In genomic region chr3:54776601-54777000, GRCh38 we compare ENCODE assay signal across 25 cellular contexts.
DNase-seq lines count a peak whose midpoint lies in the region; FAIRE-seq and TF ChIP-seq lines count a peak whose summit lies in the region.
"Had no signal": no experiment of that assay in that cellular context is flagged by ENCODE, and none has a peak within 500 bp of the region (broad histone marks: within the 10 kb centered on the region; RNA-seq: fewer than 3 reads in every experiment).

No MANE protein-coding gene starts in this region.

- H3K4me1 Mint-ChIP-seq in astrocyte (ENCODE audit: low read depth, unreplicated experiment) (peaks cover 15% of the 10 kb centered on the region), neural progenitor cell (peaks cover 23% of the 10 kb centered on the region)
- H3K4me1 Mint-ChIP-seq in activated CD4-positive, alpha-beta T cell treated with anti-CD3 and anti-CD28 coated beads, Interleukin-2, amount 10 ng/mL, durations not matched to agents 7 days and 5 days: no peaks in the 10 kb centered on the region
- H3K4me1 Mint-ChIP-seq in CD4-positive, alpha-beta memory T cell: no peaks in the 10 kb centered on the region
- H3K4me1 Mint-ChIP-seq: B cell; CD8-positive, alpha-beta memory T cell had no signal

- no peak for FAIRE-seq in astrocyte (lab: Jason Lieb, UNC)
- FAIRE-seq: A549, GM12878, GM12892, GM18507 had no signal

- CTCF ChIA-PET in activated CD4-positive, alpha-beta T cell treated with anti-CD3 and anti-CD28 coated beads, Interleukin-2, amount 10 ng/mL, durations not matched to agents 7 days and 5 days (lab: Charles Lee): no interaction called here
- CTCF ChIA-PET in CD4-positive, alpha-beta memory T cell (lab: Charles Lee; ENCODE audit: partially characterized antibody): no interaction called here

- no peak overlapping the region for H2AK5ac ChIP-seq in trophoblast cell (ENCODE audit: low read length)

- no peaks in the 10 kb centered on the region for H3K4me1 ChIP-seq in astrocyte (ENCODE audit: insufficient read depth, low read length)
- peaks cover 16% of the 10 kb centered on the region for H3K4me1 ChIP-seq in neural progenitor cell
- H3K4me1 ChIP-seq in trophoblast cell (ENCODE audit: control insufficient read depth in 1 of 2, insufficient read depth in 2 of 2, low read length in 2 of 2): peaks cover 1 to 12% of the 10 kb centered on the region in 2 experiments
- H3K4me1 ChIP-seq in CD4-positive, alpha-beta memory T cell (ENCODE audit: insufficient read depth, low read length): no peaks in the 10 kb centered on the region
- H3K4me1 ChIP-seq: A549; BLaER1 treated with 17β-estradiol and CSF1 and Interleukin-3, amounts not matched to agents 10 nM and 100 nM had no signal

- peaks cover 4% of the 10 kb centered on the region for H3F3A ChIP-seq in neural progenitor cell (ENCODE audit: low read depth)

- no peak overlapping the region for H3K27ac ChIP-seq in astrocyte (ENCODE audit: low read depth, low read length)
- no peak overlapping the region for H3K27ac ChIP-seq in neural progenitor cell
- H3K27ac ChIP-seq in trophoblast cell (ENCODE audit: low read depth, low read length): no peak overlapping the region
- H3K27ac ChIP-seq in CD4-positive, alpha-beta memory T cell (ENCODE audit: low read depth, low read length): no peak overlapping the region
- H3K27ac ChIP-seq: 22Rv1; A549; BLaER1 treated with 17β-estradiol and CSF1 and Interleukin-3, amounts not matched to agents 10 nM and 100 nM; C4-2B had no signal

- no peaks in the 10 kb centered on the region for H3K79me1 ChIP-seq in trophoblast cell (ENCODE audit: low read length)

- no peak overlapping the region for H3K18ac ChIP-seq in trophoblast cell (ENCODE audit: low read length)

- no peak overlapping the region for H4K12ac ChIP-seq in trophoblast cell (ENCODE audit: low read depth, low read length)

- no CpG with 5 or more reads among the region's 2 CpGs for WGBS in trophoblast cell (ENCODE audit: extremely low coverage, insufficient coverage, insufficient read length)

- H3K9me3 ChIP-seq in astrocyte (ENCODE audit: insufficient read depth, low read depth, low read length) (no peaks in the 10 kb centered on the region), neural progenitor cell (ENCODE audit: low read depth) (no peaks in the 10 kb centered on the region), trophoblast cell (ENCODE audit: insufficient read depth, low read depth, low read length) (no peaks in the 10 kb centered on the region)
- no peaks in the 10 kb centered on the region for H3K9me3 ChIP-seq in CD4-positive, alpha-beta memory T cell (ENCODE audit: control insufficient read depth in 1 of 2, low read length in 2 of 2)
- H3K9me3 ChIP-seq: A549; BLaER1 treated with 17β-estradiol and CSF1 and Interleukin-3, amounts not matched to agents 10 nM and 100 nM had no signal

- H3K27ac Mint-ChIP-seq in astrocyte (ENCODE audit: unreplicated experiment) (peak overlapping the region; percentile 10), neural progenitor cell (peak overlapping the region; percentile 23)
- no peak overlapping the region for H3K27ac Mint-ChIP-seq in activated CD4-positive, alpha-beta T cell treated with anti-CD3 and anti-CD28 coated beads, Interleukin-2, amount 10 ng/mL, durations not matched to agents 7 days and 5 days
- no peak overlapping the region for H3K27ac Mint-ChIP-seq in CD4-positive, alpha-beta memory T cell
- H3K27ac Mint-ChIP-seq: B cell; CD4-positive, alpha-beta T cell; CD8-positive, alpha-beta memory T cell had no signal

- H3K4me2 ChIP-seq in astrocyte (ENCODE audit: low read length) (no peak overlapping the region), neural progenitor cell (no peak overlapping the region), trophoblast cell (ENCODE audit: low read length) (no peak overlapping the region)
- H3K4me2 ChIP-seq: A549; BLaER1 treated with 17β-estradiol and CSF1 and Interleukin-3, amounts not matched to agents 10 nM and 100 nM had no signal

- H3K23ac ChIP-seq in trophoblast cell (ENCODE audit: low read length): no peak overlapping the region

- H3K27me3 Mint-ChIP-seq in astrocyte (ENCODE audit: low read depth, unreplicated experiment) (peaks cover 7% of the 10 kb centered on the region), neural progenitor cell (ENCODE audit: insufficient read depth, low read depth) (peaks cover 8% of the 10 kb centered on the region)
- H3K27me3 Mint-ChIP-seq in activated CD4-positive, alpha-beta T cell treated with anti-CD3 and anti-CD28 coated beads, Interleukin-2, amount 10 ng/mL, durations not matched to agents 7 days and 5 days: no peaks in the 10 kb centered on the region
- peaks cover 0 to 2% of the 10 kb centered on the region in 2 donors for H3K27me3 Mint-ChIP-seq in CD4-positive, alpha-beta memory T cell
- H3K27me3 Mint-ChIP-seq: B cell; CD4-positive, alpha-beta T cell; CD8-positive, alpha-beta memory T cell had no signal

- no peak overlapping the region for H4K91ac ChIP-seq in trophoblast cell (ENCODE audit: low read depth, low read length)

- H3K36me3 ChIP-seq in astrocyte (ENCODE audit: insufficient read depth, low read length) (no peaks in the 10 kb centered on the region), neural progenitor cell (no peaks in the 10 kb centered on the region), trophoblast cell (ENCODE audit: control insufficient read depth in 1 of 2, insufficient read depth in 2 of 2, low read length in 2 of 2) (no peaks in the 10 kb centered on the region)
- H3K36me3 ChIP-seq in CD4-positive, alpha-beta memory T cell (ENCODE audit: insufficient read depth, low read length): no peaks in the 10 kb centered on the region
- H3K36me3 ChIP-seq: BLaER1 treated with 17β-estradiol and CSF1 and Interleukin-3, amounts not matched to agents 10 nM and 100 nM had no signal

- H3K9ac ChIP-seq in astrocyte (ENCODE audit: low read length) (no peak overlapping the region), neural progenitor cell (no peak overlapping the region), trophoblast cell (ENCODE audit: low read length) (no peak overlapping the region)
- H3K9ac ChIP-seq: BLaER1 treated with 17β-estradiol and CSF1 and Interleukin-3, amounts not matched to agents 10 nM and 100 nM had no signal

- H4K8ac ChIP-seq in trophoblast cell (ENCODE audit: low read depth, low read length): no peak overlapping the region

- peak overlapping the region; percentile 15 for H2BK12ac ChIP-seq in trophoblast cell (ENCODE audit: low read length)

- DNase-seq in astrocyte (ENCODE audit: low read depth) (no peak), neural progenitor cell (ENCODE audit: low spot score) (no peak), trophoblast cell (no peak), NK-92 (lab: John Stamatoyannopoulos, UW; ENCODE audit: unreplicated experiment) (no peak)
- no peak for DNase-seq in activated CD4-positive, alpha-beta T cell treated with anti-CD3 and anti-CD28 coated beads, Interleukin-2, amount 10 ng/mL, durations not matched to agents 7 days and 5 days
- no peak for DNase-seq in CD4-positive, alpha-beta memory T cell
- DNase-seq: AML-193; CD4-positive, alpha-beta T cell; CD8-positive, alpha-beta memory T cell; COR-L47; DMS 273 treated with DMSO at 0.1 percent for 48 hours; DMS153; DMS53; DMS79; DND-41; EL; GDM1 had no signal

- H4K20me1 ChIP-seq in astrocyte (ENCODE audit: insufficient read depth, low read length) (no peaks in the 10 kb centered on the region), neural progenitor cell (ENCODE audit: low read depth) (no peaks in the 10 kb centered on the region)
- H4K20me1 ChIP-seq: BLaER1 treated with 17β-estradiol and CSF1 and Interleukin-3, amounts not matched to agents 10 nM and 100 nM had no signal

- H3K9me3 Mint-ChIP-seq in astrocyte (ENCODE audit: unreplicated experiment) (no peaks in the 10 kb centered on the region), neural progenitor cell (peaks cover 10% of the 10 kb centered on the region)
- no peaks in the 10 kb centered on the region for H3K9me3 Mint-ChIP-seq in activated CD4-positive, alpha-beta T cell treated with anti-CD3 and anti-CD28 coated beads, Interleukin-2, amount 10 ng/mL, durations not matched to agents 7 days and 5 days
- peaks cover 0 to 6% (median under 1%) of the 10 kb centered on the region in 8 donors for H3K9me3 Mint-ChIP-seq in CD4-positive, alpha-beta memory T cell
- H3K9me3 Mint-ChIP-seq: CD4-positive, alpha-beta T cell had no signal

- POLR2A ChIA-PET in activated CD4-positive, alpha-beta T cell treated with anti-CD3 and anti-CD28 coated beads, Interleukin-2, amount 10 ng/mL, durations not matched to agents 7 days and 5 days (lab: Charles Lee): no interaction called here
- POLR2A ChIA-PET in CD4-positive, alpha-beta memory T cell (lab: Charles Lee; ENCODE audit: partially characterized antibody): no interaction called here

- H2AFZ ChIP-seq in astrocyte (ENCODE audit: low read depth, low read length): no peak overlapping the region
- H2AFZ ChIP-seq in neural progenitor cell (replicated peaks): no peak overlapping the region
- H2AFZ ChIP-seq in trophoblast cell (ENCODE audit: insufficient read depth, low read length, poor library complexity): no peak overlapping the region

- no peak overlapping the region for H2BK120ac ChIP-seq in trophoblast cell (ENCODE audit: insufficient read depth, low read length, poor library complexity)

- H3K79me2 ChIP-seq in astrocyte (ENCODE audit: insufficient read depth, low read length) (no peaks in the 10 kb centered on the region), neural progenitor cell (ENCODE audit: low read depth) (no peaks in the 10 kb centered on the region), trophoblast cell (ENCODE audit: control insufficient read depth, insufficient read depth, low read length, poor library complexity) (no peaks in the 10 kb centered on the region)

- H3K27me3 ChIP-seq in astrocyte (ENCODE audit: insufficient read depth, low read length) (peaks cover under 1% of the 10 kb centered on the region), neural progenitor cell (no peaks in the 10 kb centered on the region), trophoblast cell (ENCODE audit: insufficient read depth, low read length) (no peaks in the 10 kb centered on the region)
- H3K27me3 ChIP-seq in CD4-positive, alpha-beta memory T cell (ENCODE audit: insufficient read depth, low read length): no peaks in the 10 kb centered on the region
- H3K27me3 ChIP-seq: BLaER1 treated with 17β-estradiol and CSF1 and Interleukin-3, amounts not matched to agents 10 nM and 100 nM had no signal

- no peak overlapping the region for H3K4me3 ChIP-seq in astrocyte (ENCODE audit: insufficient read depth, low read depth, low read length)
- H3K4me3 ChIP-seq in neural progenitor cell: no peak overlapping the region
- no peak overlapping the region for H3K4me3 ChIP-seq in trophoblast cell (ENCODE audit: low read depth, low read length)
- H3K4me3 ChIP-seq in CD4-positive, alpha-beta memory T cell (ENCODE audit: low read length in 2 of 2): no peak overlapping the region
- H3K4me3 ChIP-seq: A549; BLaER1 treated with 17β-estradiol and CSF1 and Interleukin-3, amounts not matched to agents 10 nM and 100 nM; GM12878 had no signal

- H3K14ac ChIP-seq in trophoblast cell (ENCODE audit: low read length): no peak overlapping the region

- no peak overlapping the region for H2BK5ac ChIP-seq in trophoblast cell (ENCODE audit: low read depth, low read length, poor library complexity)

- no peak overlapping the region for H3K4ac ChIP-seq in trophoblast cell (ENCODE audit: low read depth, low read length)

- H3K36me3 Mint-ChIP-seq in astrocyte (ENCODE audit: low read depth, unreplicated experiment) (no peaks in the 10 kb centered on the region), neural progenitor cell (no peaks in the 10 kb centered on the region)
- H3K36me3 Mint-ChIP-seq in activated CD4-positive, alpha-beta T cell treated with anti-CD3 and anti-CD28 coated beads, Interleukin-2, amount 10 ng/mL, durations not matched to agents 7 days and 5 days (ENCODE audit: low read depth): no peaks in the 10 kb centered on the region
- H3K36me3 Mint-ChIP-seq in CD4-positive, alpha-beta memory T cell: no peaks in the 10 kb centered on the region
- H3K36me3 Mint-ChIP-seq: CD8-positive, alpha-beta memory T cell had no signal

- no peak overlapping the region for H3K4me3 Mint-ChIP-seq in astrocyte (ENCODE audit: unreplicated experiment)
- no peak overlapping the region for H3K4me3 Mint-ChIP-seq in neural progenitor cell
- no peak overlapping the region for H3K4me3 Mint-ChIP-seq in activated CD4-positive, alpha-beta T cell treated with anti-CD3 and anti-CD28 coated beads, Interleukin-2, amount 10 ng/mL, durations not matched to agents 7 days and 5 days
- no peak overlapping the region for H3K4me3 Mint-ChIP-seq in CD4-positive, alpha-beta memory T cell
- H3K4me3 Mint-ChIP-seq: B cell; CD4-positive, alpha-beta T cell; CD8-positive, alpha-beta memory T cell had no signal

- intact Hi-C loops in CD4-positive, alpha-beta memory T cell (cut with micrococcal nuclease): no loop called here

- no peak for TF ChIP-seq CTCF in astrocyte (IDR thresholded peaks at IDR 0.05; ENCODE audit: insufficient read depth, low read depth, low read length)
- no peak for TF ChIP-seq CTCF in neural progenitor cell (IDR thresholded peaks at IDR 0.05)

Comparison
In these comparisons a context has a peak if more than half of its experiments do, and no peak if none do; other contexts are left out.
1. H3K27ac Mint-ChIP-seq: peak in astrocyte (single experiment) and neural progenitor cell (single experiment); none in activated CD4-positive, alpha-beta T cell treated with anti-CD3 and anti-CD28 coated beads, Interleukin-2, amount 10 ng/mL, durations not matched to agents 7 days and 5 days (single experiment) and CD4-positive, alpha-beta memory T cell (0 of 7).